Comparison of ENCODE assay signal across 1 cellular context in genomic region chr1:1330366-1331067, GRCh38.
A peak's percentile ranks its signal among the peaks of the same experiment; 100 is the strongest.
TF ChIP-seq lines count a peak whose summit lies in the region.

No MANE protein-coding gene starts in this region.

TF ChIP-seq in HEK293, 187 proteins besides CTCF, POLR2A, EP300 and RAD21:
- TF ChIP-seq BCL6B (tag by site-specific recombination; IDR thresholded peaks at IDR 0.05) (no peak), ZBTB26 (tag by site-specific recombination; optimal IDR thresholded peaks at IDR 0.05) (no peak), ZNF585B (tag by site-specific recombination; IDR thresholded peaks at IDR 0.05) (no peak), ZNF341 (tag by site-specific recombination; IDR thresholded peaks at IDR 0.05; ENCODE audit: low read depth) (peak; percentile 41), EGR2 (tag by site-specific recombination; IDR thresholded peaks at IDR 0.05; ENCODE audit: low read depth) (peak; percentile 59), ZNF660 (tag by site-specific recombination; IDR thresholded peaks at IDR 0.05) (no peak), ZNF274 (IDR thresholded peaks at IDR 0.05; ENCODE audit: low read length) (no peak), ZNF274 (tag by site-specific recombination; IDR thresholded peaks at IDR 0.05; ENCODE audit: borderline replicate concordance) (no peak), ZBTB10 (tag by site-specific recombination; IDR thresholded peaks at IDR 0.05) (no peak), GFI1B (tag by site-specific recombination; IDR thresholded peaks at IDR 0.05) (no peak), ZNF133 (tag by site-specific recombination; IDR thresholded peaks at IDR 0.05) (no peak), ZNF580 (tag by site-specific recombination; IDR thresholded peaks at IDR 0.05) (no peak), ZNF114 (tag by site-specific recombination; IDR thresholded peaks at IDR 0.05) (no peak), ZNF394 (tag by site-specific recombination; IDR thresholded peaks at IDR 0.05; ENCODE audit: borderline replicate concordance) (no peak), ZBTB7A (tag by site-specific recombination; IDR thresholded peaks at IDR 0.05; ENCODE audit: low read depth) (no peak), ZNF791 (tag by site-specific recombination; IDR thresholded peaks at IDR 0.05) (no peak), ELK4 (IDR thresholded peaks at IDR 0.05; ENCODE audit: borderline replicate concordance, low read depth, low read length) (no peak), ZNF398 (tag by site-specific recombination; IDR thresholded peaks at IDR 0.05) (no peak), GLIS2 (tag by site-specific recombination; IDR thresholded peaks at IDR 0.05) (peak; percentile 61), ZFHX2 (tag by site-specific recombination; conservative IDR thresholded peaks at IDR 0.05) (peak; percentile 48), ZNF266 (tag by site-specific recombination; IDR thresholded peaks at IDR 0.05; ENCODE audit: low read depth) (no peak), SCRT2 (tag by site-specific recombination; IDR thresholded peaks at IDR 0.05) (no peak), GLIS1 (tag by site-specific recombination; IDR thresholded peaks at IDR 0.05) (peak; percentile 86), ZNF777 (tag by site-specific recombination; IDR thresholded peaks at IDR 0.05; ENCODE audit: borderline replicate concordance) (no peak), ZNF501 (tag by site-specific recombination; IDR thresholded peaks at IDR 0.05) (no peak), SETDB1 (IDR thresholded peaks at IDR 0.05; ENCODE audit: insufficient read length, low read length) (no peak), ZNF518A (tag by site-specific recombination; conservative IDR thresholded peaks at IDR 0.05; ENCODE audit: low read depth) (no peak), ZNF558 (tag by site-specific recombination; IDR thresholded peaks at IDR 0.05) (no peak), ZBTB11 (tag by site-specific recombination; conservative IDR thresholded peaks at IDR 0.05; ENCODE audit: low read depth) (no peak), ZNF645 (tag by site-specific recombination; IDR thresholded peaks at IDR 0.05) (no peak)
TF ChIP-seq in HEK293: peak in this region for 5.
